21 cellular contexts compared by ENCODE assay signal in the genomic region with DNA sequence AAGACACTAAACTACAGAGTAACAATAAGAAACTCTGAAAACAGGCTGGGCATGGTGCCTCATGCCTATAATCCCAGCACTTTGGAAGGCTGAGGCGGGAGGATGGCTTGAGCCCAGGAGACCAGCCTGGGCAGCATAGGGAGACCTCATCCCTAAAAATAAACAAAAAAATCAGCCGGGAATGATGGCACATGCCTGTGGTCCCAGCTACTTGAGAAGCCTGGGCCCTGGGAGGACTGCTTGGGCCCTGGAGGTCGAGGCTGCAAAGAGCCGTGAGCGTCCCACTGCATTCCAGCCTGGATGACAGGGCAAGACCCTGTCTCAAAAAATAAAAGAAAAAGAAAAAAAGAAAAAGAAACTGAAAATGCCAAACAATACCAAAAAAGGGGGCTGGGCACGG.
"Had no signal": no experiment of that assay in that cellular context is flagged by ENCODE, and none has a peak within 500 bp of the region (broad histone marks: within the 10 kb centered on the region; RNA-seq: fewer than 3 reads in every experiment).

No MANE protein-coding gene starts in this region.

- H3K4me1 Mint-ChIP-seq: activated CD8-positive, alpha-beta memory T cell treated with anti-CD3 and anti-CD28 coated beads, Interleukin-2, amount 10 ng/mL, durations not matched to agents 7 days and 5 days had no signal

- H3K36me3 ChIP-seq: adrenal gland, lower lobe of right lung, right atrium auricular region, suprapubic skin, WERI-Rb-1 had no signal

- H3K4me3 ChIP-seq: adrenal gland, body of pancreas, lower lobe of right lung, right atrium auricular region, skin epidermis, suprapubic skin had no signal

- H3K9me3 ChIP-seq: adrenal gland, body of pancreas, suprapubic skin had no signal

- H3K27ac ChIP-seq: adrenal gland, body of pancreas, lower lobe of right lung, right atrium auricular region, skin epidermis, suprapubic skin, WERI-Rb-1 had no signal

- DNase-seq: activated CD4-positive, alpha-beta memory T cell treated with anti-CD3 and anti-CD28 coated beads for 36 hours; activated CD4-positive, alpha-beta T cell treated with anti-CD3 and anti-CD28 coated beads for 36 hours; activated CD8-positive, alpha-beta memory T cell treated with anti-CD3 and anti-CD28 coated beads, Interleukin-2, amount 10 ng/mL, durations not matched to agents 7 days and 5 days; activated T-cell treated with anti-CD3 and anti-CD28 coated beads, Interleukin-2, amount 50 U/mL, for 1 hour; adrenal gland; body of pancreas; central memory CD4-positive, alpha-beta T cell; cortex of kidney; effector CD8-positive, alpha-beta T cell; head of caudate nucleus; lower lobe of right lung; naive thymus-derived CD4-positive, alpha-beta T cell; posterior cingulate gyrus; WERI-Rb-1 had no signal

- H3K27me3 ChIP-seq: adrenal gland, body of pancreas, right atrium auricular region, suprapubic skin had no signal

- H3K27ac Mint-ChIP-seq: activated CD4-positive, alpha-beta memory T cell treated with anti-CD3 and anti-CD28 coated beads for 36 hours; activated CD4-positive, alpha-beta T cell treated with anti-CD3 and anti-CD28 coated beads for 36 hours; activated CD8-positive, alpha-beta memory T cell treated with anti-CD3 and anti-CD28 coated beads, Interleukin-2, amount 10 ng/mL, durations not matched to agents 7 days and 5 days; activated naive CD4-positive, alpha-beta T cell treated with anti-CD3 and anti-CD28 coated beads, Interleukin-2, amount 50 U/mL, for 24 hours; naive thymus-derived CD4-positive, alpha-beta T cell; stimulated activated naive CD8-positive, alpha-beta T cell treated with anti-CD3 and anti-CD28 coated beads, Interleukin-15, Interleukin-2, amounts not matched to agents 100 ng/mL and 50 ng/mL, for 24 hours; T-helper 1 cell treated with Interleukin-12 subunit alpha and Interleukin-12 subunit beta and Interleukin-4 antibody, amounts not matched to agents 30 μg/mL and 1 μg/mL, for 36 hours; type B pancreatic cell had no signal

- H3K4me3 Mint-ChIP-seq: activated CD4-positive, alpha-beta memory T cell treated with anti-CD3 and anti-CD28 coated beads for 36 hours; activated CD4-positive, alpha-beta T cell treated with anti-CD3 and anti-CD28 coated beads for 36 hours; activated CD8-positive, alpha-beta memory T cell treated with anti-CD3 and anti-CD28 coated beads, Interleukin-2, amount 10 ng/mL, durations not matched to agents 7 days and 5 days; activated naive CD4-positive, alpha-beta T cell treated with anti-CD3 and anti-CD28 coated beads, Interleukin-2, amount 50 U/mL, for 24 hours; naive thymus-derived CD4-positive, alpha-beta T cell; stimulated activated naive CD8-positive, alpha-beta T cell treated with anti-CD3 and anti-CD28 coated beads, Interleukin-15, Interleukin-2, amounts not matched to agents 100 ng/mL and 50 ng/mL, for 24 hours; T-helper 1 cell treated with Interleukin-12 subunit alpha and Interleukin-12 subunit beta and Interleukin-4 antibody, amounts not matched to agents 30 μg/mL and 1 μg/mL, for 36 hours; type B pancreatic cell had no signal

- H3K9me3 Mint-ChIP-seq: activated CD4-positive, alpha-beta memory T cell treated with anti-CD3 and anti-CD28 coated beads for 36 hours; activated naive CD4-positive, alpha-beta T cell treated with anti-CD3 and anti-CD28 coated beads, Interleukin-2, amount 50 U/mL, for 24 hours; stimulated activated naive CD8-positive, alpha-beta T cell treated with anti-CD3 and anti-CD28 coated beads, Interleukin-15, Interleukin-2, amounts not matched to agents 100 ng/mL and 50 ng/mL, for 24 hours; T-helper 1 cell treated with Interleukin-12 subunit alpha and Interleukin-12 subunit beta and Interleukin-4 antibody, amounts not matched to agents 30 μg/mL and 1 μg/mL, for 36 hours; type B pancreatic cell had no signal

- ATAC-seq: activated CD4-positive, alpha-beta T cell treated with anti-CD3 and anti-CD28 coated beads for 36 hours; activated CD8-positive, alpha-beta memory T cell treated with anti-CD3 and anti-CD28 coated beads, Interleukin-2, amount 10 ng/mL, durations not matched to agents 7 days and 5 days; naive thymus-derived CD4-positive, alpha-beta T cell had no signal

- H3K27me3 Mint-ChIP-seq: activated CD4-positive, alpha-beta memory T cell treated with anti-CD3 and anti-CD28 coated beads for 36 hours; activated CD4-positive, alpha-beta T cell treated with anti-CD3 and anti-CD28 coated beads for 36 hours; activated CD8-positive, alpha-beta memory T cell treated with anti-CD3 and anti-CD28 coated beads, Interleukin-2, amount 10 ng/mL, durations not matched to agents 7 days and 5 days; activated naive CD4-positive, alpha-beta T cell treated with anti-CD3 and anti-CD28 coated beads, Interleukin-2, amount 50 U/mL, for 24 hours; naive thymus-derived CD4-positive, alpha-beta T cell; stimulated activated naive CD8-positive, alpha-beta T cell treated with anti-CD3 and anti-CD28 coated beads, Interleukin-15, Interleukin-2, amounts not matched to agents 100 ng/mL and 50 ng/mL, for 24 hours; type B pancreatic cell had no signal
